Comparison of ENCODE assay signal across 9 cellular contexts in the genomic region with DNA sequence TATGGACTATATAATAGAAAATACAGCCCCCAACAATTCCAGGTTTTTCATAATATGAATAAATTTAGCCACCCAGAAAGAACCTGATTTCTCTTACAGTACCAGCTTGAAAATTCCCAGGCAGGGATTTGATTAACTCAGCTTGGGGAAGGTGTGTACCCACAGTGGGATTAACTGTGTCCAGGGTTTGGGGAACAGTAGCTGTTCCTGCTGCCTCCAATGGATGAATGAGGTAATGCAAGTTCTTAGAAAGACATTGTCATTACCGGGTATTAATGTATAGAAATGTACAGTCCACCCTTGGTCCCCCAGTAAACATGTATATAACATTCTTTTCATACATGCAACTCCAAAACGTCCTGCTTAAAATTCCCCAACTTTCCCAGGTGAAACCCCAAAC.
DNase-seq lines count a peak whose midpoint lies in the region; ATAC-seq and TF ChIP-seq lines count a peak whose summit lies in the region.
"Had no signal": no experiment of that assay in that cellular context is flagged by ENCODE, and none has a peak within 500 bp of the region (broad histone marks: within the 10 kb centered on the region; RNA-seq: fewer than 3 reads in every experiment).

No MANE protein-coding gene starts in this region.

- no peak overlapping the region for H3K27ac Mint-ChIP-seq in Calu3 (ENCODE audit: unreplicated experiment)
- H3K27ac Mint-ChIP-seq in endothelial cell (ENCODE audit: unreplicated experiment): no peak overlapping the region
- H3K27ac Mint-ChIP-seq: dendritic cell treated with granulocyte-macrophage colony-stimulating factor and Interleukin-4, amounts not matched to agents 40 ng/mL and 50 ng/mL, for 4 days had no signal

- BruUV-seq in Calu3 (replicated peaks; lab: Mats Ljungman, UMichigan): no TSS peak

- peak; percentile 95 for ATAC-seq in GM19455 (IDR thresholded peaks at IDR 0.05; ENCODE audit: unreplicated experiment)

- peak; percentile 7 for DNase-seq in Calu3
- peak; percentile 8 for DNase-seq in HPDE6-E6E7 (ENCODE audit: extremely low spot score)
- no peak for DNase-seq in endothelial cell (ENCODE audit: low spot score)
- DNase-seq in occipital lobe (lab: John Stamatoyannopoulos, UW): no peak
- DNase-seq in germinal center (ENCODE audit: low spot score): no peak
- DNase-seq in NCI-H1105 treated with DMSO at 0.1 percent for 48 hours (lab: John Stamatoyannopoulos, UW): no peak
- DNase-seq in Ammon's horn (ENCODE audit: low spot score): no peak

- H3K36me3 Mint-ChIP-seq in Calu3 (ENCODE audit: insufficient read depth, unreplicated experiment) (no peaks in the 10 kb centered on the region), endothelial cell (ENCODE audit: low read depth, unreplicated experiment) (no peaks in the 10 kb centered on the region)

- CTCF ChIA-PET in Calu3 (lab: Charles Lee): interaction anchor here (1.0 kb wide), 2 partner anchors 10 to 360 kb away, joined by 3 read pairs; no protein-coding TSS in a partner anchor

- TF ChIP-seq CTCF in Calu3 (IDR thresholded peaks at IDR 0.05; ENCODE audit: unreplicated experiment): peak; percentile 60
- peak; percentile 54 for TF ChIP-seq CTCF in endothelial cell (IDR thresholded peaks at IDR 0.05; ENCODE audit: unreplicated experiment)

- H3K9me3 Mint-ChIP-seq in Calu3 (ENCODE audit: low read depth, unreplicated experiment) (no peaks in the 10 kb centered on the region), endothelial cell (ENCODE audit: unreplicated experiment) (no peaks in the 10 kb centered on the region)

- H3K4me3 Mint-ChIP-seq in Calu3 (ENCODE audit: low read depth, unreplicated experiment) (no peak overlapping the region), endothelial cell (ENCODE audit: unreplicated experiment) (no peak overlapping the region)
- H3K4me3 Mint-ChIP-seq: dendritic cell treated with granulocyte-macrophage colony-stimulating factor and Interleukin-4, amounts not matched to agents 40 ng/mL and 50 ng/mL, for 4 days had no signal

- no peaks in the 10 kb centered on the region for H3K27me3 Mint-ChIP-seq in Calu3 (ENCODE audit: unreplicated experiment)
- no peaks in the 10 kb centered on the region for H3K27me3 Mint-ChIP-seq in endothelial cell (ENCODE audit: unreplicated experiment)
- H3K27me3 Mint-ChIP-seq: dendritic cell treated with granulocyte-macrophage colony-stimulating factor and Interleukin-4, amounts not matched to agents 40 ng/mL and 50 ng/mL, for 4 days had no signal

- intact Hi-C loops in Calu3 (cut with micrococcal nuclease; ENCODE audit: unreplicated experiment): no loop called here

- no peaks in the 10 kb centered on the region for H3K4me1 Mint-ChIP-seq in Calu3 (ENCODE audit: low read depth, unreplicated experiment)
- H3K4me1 Mint-ChIP-seq in endothelial cell (ENCODE audit: unreplicated experiment): no peaks in the 10 kb centered on the region

Comparison
In these comparisons a context has a peak if more than half of its experiments do, and no peak if none do; other contexts are left out.
1. DNase-seq: peak in Calu3 (single experiment) and HPDE6-E6E7 (single experiment); none in endothelial cell (single experiment), occipital lobe (single experiment), germinal center (single experiment), NCI-H1105 treated with DMSO at 0.1 percent for 48 hours (single experiment) and Ammon's horn (single experiment).